ENCODE assay signal across 8 cellular contexts in the genomic region with DNA sequence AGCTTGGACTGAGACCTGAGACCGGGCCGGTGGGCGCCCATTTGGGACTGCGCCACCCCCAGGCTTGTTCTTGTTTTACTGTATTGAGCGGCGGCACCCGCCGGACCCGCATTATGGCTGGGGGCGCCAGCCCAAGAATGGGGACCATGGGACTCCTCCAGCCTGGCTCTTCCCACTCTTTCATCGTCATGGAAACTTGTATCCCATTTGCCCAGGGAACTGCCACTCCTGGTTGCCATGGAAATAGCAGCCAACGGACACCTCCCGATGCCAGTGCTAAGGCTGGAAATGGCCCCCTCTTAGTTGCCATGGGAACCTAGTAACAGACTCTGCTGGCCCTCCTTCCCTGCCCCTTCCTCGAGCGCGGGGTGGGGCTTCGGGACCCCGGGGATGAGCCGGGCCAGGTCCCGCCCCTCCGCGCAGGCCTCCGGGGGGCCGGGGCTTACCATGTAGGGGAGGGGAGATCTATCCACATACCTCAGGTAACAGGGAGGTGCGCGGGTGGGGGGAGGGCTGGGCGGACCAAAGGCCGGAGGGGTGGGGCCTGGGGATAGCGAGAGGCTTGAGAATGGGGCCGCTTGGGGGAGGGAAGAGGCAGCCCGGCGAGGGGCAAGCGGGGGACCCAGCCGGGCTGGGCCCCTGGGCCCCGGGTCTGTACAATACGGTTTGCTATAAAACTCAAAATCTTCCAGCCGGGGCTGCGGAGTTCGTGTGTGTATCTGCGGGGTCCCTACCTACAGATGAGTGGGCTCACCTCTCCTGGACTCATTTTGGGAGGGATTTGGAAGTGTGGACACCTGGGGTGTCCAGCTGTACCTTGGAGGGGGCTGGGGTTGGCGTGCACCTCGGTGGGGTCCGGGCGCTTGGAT. TPM values are rescaled to one million over a fixed set of nuclear protein-coding genes. Genes with fewer than 3 reads are reported as not detected.
DNase-seq lines count a peak whose midpoint lies in the region; ATAC-seq and TF ChIP-seq lines count a peak whose summit lies in the region.

No MANE protein-coding gene starts in this region.

- peaks cover 14% of the 10 kb centered on the region for H3K36me3 Mint-ChIP-seq in activated CD8-positive, alpha-beta memory T cell treated with anti-CD3 and anti-CD28 coated beads, Interleukin-2, amount 10 ng/mL, durations not matched to agents 7 days and 5 days
- peaks cover 11% of the 10 kb centered on the region for H3K36me3 Mint-ChIP-seq in stimulated activated naive CD8-positive, alpha-beta T cell treated with anti-CD3 and anti-CD28 coated beads, Interleukin-15, Interleukin-2, amounts not matched to agents 100 ng/mL and 50 ng/mL, for 24 hours (ENCODE audit: low read depth)

- H3K36me3 ChIP-seq in ectodermal cell (ENCODE audit: control insufficient read depth, insufficient read depth, low read length): peaks cover 16% of the 10 kb centered on the region
- H3K36me3 ChIP-seq in liver (ENCODE audit: control insufficient read depth in 4 of 4, insufficient read depth in 3 of 4, low read depth in 1 of 4, low read length in 3 of 4): no peaks in the 10 kb centered on the region

- TF ChIP-seq RAD21 in liver (IDR thresholded peaks at IDR 0.05): no peak

- CTCF ChIA-PET in activated CD8-positive, alpha-beta memory T cell treated with anti-CD3 and anti-CD28 coated beads, Interleukin-2, amount 10 ng/mL, durations not matched to agents 7 days and 5 days (lab: Charles Lee): interaction anchor here (1.1 kb wide), 1 partner anchor 929 kb away, joined by 3 read pairs; no protein-coding TSS in a partner anchor

- H3K9me3 ChIP-seq in ectodermal cell (ENCODE audit: control insufficient read depth, low read length): no peaks in the 10 kb centered on the region
- H3K9me3 ChIP-seq in liver (ENCODE audit: control insufficient read depth in 4 of 4, low read length in 3 of 4): no peaks in the 10 kb centered on the region

- H3K9ac ChIP-seq in liver (ENCODE audit: low read depth in 1 of 2, low read length in 2 of 2): peak overlapping the region; percentile 16 to 91

- peak overlapping the region; percentile 87 for H3K4me3 ChIP-seq in ectodermal cell (ENCODE audit: insufficient read depth, low read depth, low read length)
- peak overlapping the region; percentile 81 to 86 (median 84) for H3K4me3 ChIP-seq in liver (ENCODE audit: low read depth in 1 of 3, low read length in 3 of 3)

- peak overlapping the region; percentile 72 for H3K27ac Mint-ChIP-seq in activated CD8-positive, alpha-beta memory T cell treated with anti-CD3 and anti-CD28 coated beads, Interleukin-2, amount 10 ng/mL, durations not matched to agents 7 days and 5 days
- H3K27ac Mint-ChIP-seq in stimulated activated naive CD8-positive, alpha-beta T cell treated with anti-CD3 and anti-CD28 coated beads, Interleukin-15, Interleukin-2, amounts not matched to agents 100 ng/mL and 50 ng/mL, for 24 hours: peak overlapping the region; percentile 11

- peak; percentile 5 for ATAC-seq in activated CD8-positive, alpha-beta memory T cell treated with anti-CD3 and anti-CD28 coated beads, Interleukin-2, amount 10 ng/mL, durations not matched to agents 7 days and 5 days
- ATAC-seq in HG02571 (IDR thresholded peaks at IDR 0.05; ENCODE audit: unreplicated experiment): no peak

- peaks cover 12% of the 10 kb centered on the region for H3K4me1 ChIP-seq in ectodermal cell (ENCODE audit: control insufficient read depth, insufficient read depth, low read length)
- H3K4me1 ChIP-seq in liver (ENCODE audit: control insufficient read depth in 4 of 4, insufficient read depth in 4 of 4, low read length in 3 of 4): peaks cover 14 to 37% (median 28%) of the 10 kb centered on the region in 4 donors

- peak overlapping the region; percentile 83 for H3K4me3 Mint-ChIP-seq in activated CD8-positive, alpha-beta memory T cell treated with anti-CD3 and anti-CD28 coated beads, Interleukin-2, amount 10 ng/mL, durations not matched to agents 7 days and 5 days
- H3K4me3 Mint-ChIP-seq in stimulated activated naive CD8-positive, alpha-beta T cell treated with anti-CD3 and anti-CD28 coated beads, Interleukin-15, Interleukin-2, amounts not matched to agents 100 ng/mL and 50 ng/mL, for 24 hours: peak overlapping the region; percentile 86

- in situ Hi-C loops in SK-MEL-5 (cut with HindIII; ENCODE audit: low pct_unique_long_range_greater_than_20kb, low sequenced_read_pairs): no loop called here

- H3K27ac ChIP-seq in ectodermal cell (ENCODE audit: insufficient read depth, low read depth, low read length, poor library complexity, severe bottlenecking) (peak overlapping the region; percentile 97), liver (ENCODE audit: low read depth in 1 of 2, low read length in 2 of 2) (peak overlapping the region; percentile 91 to 92)

- H3K27me3 Mint-ChIP-seq in activated CD8-positive, alpha-beta memory T cell treated with anti-CD3 and anti-CD28 coated beads, Interleukin-2, amount 10 ng/mL, durations not matched to agents 7 days and 5 days: no peaks in the 10 kb centered on the region
- H3K27me3 Mint-ChIP-seq in stimulated activated naive CD8-positive, alpha-beta T cell treated with anti-CD3 and anti-CD28 coated beads, Interleukin-15, Interleukin-2, amounts not matched to agents 100 ng/mL and 50 ng/mL, for 24 hours: no peaks in the 10 kb centered on the region

- no peak for DNase-seq in activated CD8-positive, alpha-beta memory T cell treated with anti-CD3 and anti-CD28 coated beads, Interleukin-2, amount 10 ng/mL, durations not matched to agents 7 days and 5 days
- DNase-seq in activated CD8-positive, alpha-beta memory T cell treated with anti-CD3 and anti-CD28 coated beads, Interleukin-2, amount 50 U/mL, for 48 hours: no peak
- peak; percentile 81 for DNase-seq in HK-2 (ENCODE audit: unreplicated experiment)
- peak; percentile 95 for DNase-seq in SK-MEL-5 (ENCODE audit: low read depth, low spot score)

- H3K27me3 ChIP-seq in ectodermal cell (ENCODE audit: control insufficient read depth, insufficient read depth, low read length, poor library complexity, severe bottlenecking) (no peaks in the 10 kb centered on the region), liver (ENCODE audit: control insufficient read depth in 4 of 4, insufficient read depth in 4 of 4, low read length in 3 of 4) (no peaks in the 10 kb centered on the region)

- TF ChIP-seq CTCF in liver (IDR thresholded peaks at IDR 0.05; ENCODE audit: low read depth, low read length, missing input control): no peak

- H3K9me3 Mint-ChIP-seq in activated CD8-positive, alpha-beta memory T cell treated with anti-CD3 and anti-CD28 coated beads, Interleukin-2, amount 10 ng/mL, durations not matched to agents 7 days and 5 days (ENCODE audit: low read depth): no peaks in the 10 kb centered on the region
- H3K9me3 Mint-ChIP-seq in stimulated activated naive CD8-positive, alpha-beta T cell treated with anti-CD3 and anti-CD28 coated beads, Interleukin-15, Interleukin-2, amounts not matched to agents 100 ng/mL and 50 ng/mL, for 24 hours: no peaks in the 10 kb centered on the region

- WGBS in ectodermal cell, 2 experiments: 0% methylated on average over 36 to 44 of the region's 44 CpGs
- 17% methylated on average over 44 of the region's 44 CpGs for WGBS in liver

- peaks cover 25% of the 10 kb centered on the region for H3K4me1 Mint-ChIP-seq in activated CD8-positive, alpha-beta memory T cell treated with anti-CD3 and anti-CD28 coated beads, Interleukin-2, amount 10 ng/mL, durations not matched to agents 7 days and 5 days
- H3K4me1 Mint-ChIP-seq in stimulated activated naive CD8-positive, alpha-beta T cell treated with anti-CD3 and anti-CD28 coated beads, Interleukin-15, Interleukin-2, amounts not matched to agents 100 ng/mL and 50 ng/mL, for 24 hours (ENCODE audit: low read depth): peaks cover 16% of the 10 kb centered on the region

RNA-seq across cellular contexts. Expression of a gene that starts 0.5 kb away (rescaled TPM):
- 10 to 100 TPM; 19.5 to 20.5 TPM for total RNA-seq in activated CD8-positive, alpha-beta memory T cell treated with anti-CD3 and anti-CD28 coated beads, Interleukin-2, amount 10 ng/mL, durations not matched to agents 7 days and 5 days
- total RNA-seq in SK-MEL-5 (2014; rRNA removed; shearing (Covaris generic)): 35.2 and 43.9 TPM in 2 replicates
- polyA plus RNA-seq in SK-MEL-5 (2015; cell fraction: cytosol; rRNA removed): 42.9 and 45.9 TPM in 2 replicates
- 14.5 and 15.9 TPM in 2 replicates for polyA plus RNA-seq in SK-MEL-5 (2015; cell fraction: nucleus; rRNA removed)
- 14.0 TPM for polyA plus RNA-seq in ectodermal cell (2013, experiment 1 of 4)
- 15.7 TPM for polyA plus RNA-seq in ectodermal cell (2013, experiment 2 of 4)
- polyA plus RNA-seq in ectodermal cell (2013, experiment 3 of 4): 12.7 TPM
- 16.1 TPM for polyA plus RNA-seq in ectodermal cell (2013, experiment 4 of 4)
- total RNA-seq in liver: 10 to 100 TPM; 26.6 to 39.1 TPM
- polyA plus RNA-seq in liver: 10 to 100 TPM; 28.8 to 34.1 TPM

RNA-seq across cellular contexts. Expression of a gene that starts 9.2 kb away (rescaled TPM):
- 10 to 100 TPM; 23.9 to 26.4 TPM for total RNA-seq in activated CD8-positive, alpha-beta memory T cell treated with anti-CD3 and anti-CD28 coated beads, Interleukin-2, amount 10 ng/mL, durations not matched to agents 7 days and 5 days
- 1.8 and 4.0 TPM in 2 replicates for total RNA-seq in SK-MEL-5 (2014; rRNA removed; shearing (Covaris generic))
- 15.8 and 20.7 TPM in 2 replicates for polyA plus RNA-seq in SK-MEL-5 (2015; cell fraction: cytosol; rRNA removed)
- polyA plus RNA-seq in SK-MEL-5 (2015; cell fraction: nucleus; rRNA removed): 23.1 and 30.8 TPM in 2 replicates
- 34.5 TPM for polyA plus RNA-seq in ectodermal cell (2013, experiment 1 of 4)
- 39.7 TPM for polyA plus RNA-seq in ectodermal cell (2013, experiment 2 of 4)
- 27.2 TPM for polyA plus RNA-seq in ectodermal cell (2013, experiment 3 of 4)
- 28.6 TPM for polyA plus RNA-seq in ectodermal cell (2013, experiment 4 of 4)
- total RNA-seq in liver: 1 to 10 TPM; 3.6 to 3.8 TPM
- 1 to 10 TPM; 2.7 to 4.9 TPM for polyA plus RNA-seq in liver

RNA-seq across cellular contexts. Expression of a gene that starts 24.9 kb away (rescaled TPM):
- total RNA-seq in activated CD8-positive, alpha-beta memory T cell treated with anti-CD3 and anti-CD28 coated beads, Interleukin-2, amount 10 ng/mL, durations not matched to agents 7 days and 5 days: 10 to 100 TPM; 26.1 to 29.2 TPM
- total RNA-seq in SK-MEL-5 (2014; rRNA removed; shearing (Covaris generic)): 20.8 and 22.0 TPM in 2 replicates
- polyA plus RNA-seq in SK-MEL-5 (2015; cell fraction: cytosol; rRNA removed): 22.3 and 25.6 TPM in 2 replicates
- polyA plus RNA-seq in SK-MEL-5 (2015; cell fraction: nucleus; rRNA removed): 19.7 and 20.1 TPM in 2 replicates
- 80.8 TPM for polyA plus RNA-seq in ectodermal cell (2013, experiment 1 of 4)
- 83.7 TPM for polyA plus RNA-seq in ectodermal cell (2013, experiment 2 of 4)
- 56.7 TPM for polyA plus RNA-seq in ectodermal cell (2013, experiment 3 of 4)
- 60.5 TPM for polyA plus RNA-seq in ectodermal cell (2013, experiment 4 of 4)
- 1 to 10 TPM; 3.0 to 4.8 TPM for total RNA-seq in liver
- 1 to 10 TPM in 1 of 2 donors, under 1 TPM in 1; 0.31 to 2.4 TPM for polyA plus RNA-seq in liver

RNA-seq across cellular contexts. Expression of a gene that starts 36.7 kb away (rescaled TPM):
- total RNA-seq in activated CD8-positive, alpha-beta memory T cell treated with anti-CD3 and anti-CD28 coated beads, Interleukin-2, amount 10 ng/mL, durations not matched to agents 7 days and 5 days: 1 to 10 TPM; 6.6 to 9.7 TPM
- total RNA-seq in SK-MEL-5 (2014; rRNA removed; shearing (Covaris generic)): 4.3 and 5.2 TPM in 2 replicates
- 6.6 and 7.7 TPM in 2 replicates for polyA plus RNA-seq in SK-MEL-5 (2015; cell fraction: cytosol; rRNA removed)
- 8.3 and 12.0 TPM in 2 replicates for polyA plus RNA-seq in SK-MEL-5 (2015; cell fraction: nucleus; rRNA removed)
- polyA plus RNA-seq in ectodermal cell (2013, experiment 1 of 4): 3.2 TPM
- polyA plus RNA-seq in ectodermal cell (2013, experiment 2 of 4): 3.7 TPM
- polyA plus RNA-seq in ectodermal cell (2013, experiment 3 of 4): 2.3 TPM
- polyA plus RNA-seq in ectodermal cell (2013, experiment 4 of 4): 2.8 TPM
- total RNA-seq in liver: 10 to 100 TPM; 23.9 to 84.8 TPM
- 10 to 100 TPM; 74.0 to 93.9 TPM for polyA plus RNA-seq in liver

RNA-seq across cellular contexts. Expression of a gene that starts 51.9 kb away (rescaled TPM):
- total RNA-seq in activated CD8-positive, alpha-beta memory T cell treated with anti-CD3 and anti-CD28 coated beads, Interleukin-2, amount 10 ng/mL, durations not matched to agents 7 days and 5 days: under 1 TPM; 0.35 to 0.47 TPM
- total RNA-seq in SK-MEL-5 (2014; rRNA removed; shearing (Covaris generic)): 0.13 and 0.29 TPM in 2 replicates
- polyA plus RNA-seq in SK-MEL-5 (2015; cell fraction: cytosol; rRNA removed): 0.06 and 0.10 TPM in 2 replicates
- not detected in 2 replicates for polyA plus RNA-seq in SK-MEL-5 (2015; cell fraction: nucleus; rRNA removed)
- 3.4 TPM for polyA plus RNA-seq in ectodermal cell (2013, experiment 1 of 4)
- 2.7 TPM for polyA plus RNA-seq in ectodermal cell (2013, experiment 2 of 4)
- polyA plus RNA-seq in ectodermal cell (2013, experiment 3 of 4): 3.9 TPM
- 3.5 TPM for polyA plus RNA-seq in ectodermal cell (2013, experiment 4 of 4)
- under 1 TPM in 1 of 2 donors, not detected in 1; 0.75 TPM for total RNA-seq in liver
- polyA plus RNA-seq in liver: under 1 TPM; 0.19 to 0.35 TPM

Comparison
In these comparisons a context has a peak if more than half of its experiments do, and no peak if none do; other contexts are left out.
1. DNase-seq: peak in HK-2 (single experiment) and SK-MEL-5 (single experiment); none in activated CD8-positive, alpha-beta memory T cell treated with anti-CD3 and anti-CD28 coated beads, Interleukin-2, amount 10 ng/mL, durations not matched to agents 7 days and 5 days (single experiment) and activated CD8-positive, alpha-beta memory T cell treated with anti-CD3 and anti-CD28 coated beads, Interleukin-2, amount 50 U/mL, for 48 hours (single experiment).